In the genomic region with DNA sequence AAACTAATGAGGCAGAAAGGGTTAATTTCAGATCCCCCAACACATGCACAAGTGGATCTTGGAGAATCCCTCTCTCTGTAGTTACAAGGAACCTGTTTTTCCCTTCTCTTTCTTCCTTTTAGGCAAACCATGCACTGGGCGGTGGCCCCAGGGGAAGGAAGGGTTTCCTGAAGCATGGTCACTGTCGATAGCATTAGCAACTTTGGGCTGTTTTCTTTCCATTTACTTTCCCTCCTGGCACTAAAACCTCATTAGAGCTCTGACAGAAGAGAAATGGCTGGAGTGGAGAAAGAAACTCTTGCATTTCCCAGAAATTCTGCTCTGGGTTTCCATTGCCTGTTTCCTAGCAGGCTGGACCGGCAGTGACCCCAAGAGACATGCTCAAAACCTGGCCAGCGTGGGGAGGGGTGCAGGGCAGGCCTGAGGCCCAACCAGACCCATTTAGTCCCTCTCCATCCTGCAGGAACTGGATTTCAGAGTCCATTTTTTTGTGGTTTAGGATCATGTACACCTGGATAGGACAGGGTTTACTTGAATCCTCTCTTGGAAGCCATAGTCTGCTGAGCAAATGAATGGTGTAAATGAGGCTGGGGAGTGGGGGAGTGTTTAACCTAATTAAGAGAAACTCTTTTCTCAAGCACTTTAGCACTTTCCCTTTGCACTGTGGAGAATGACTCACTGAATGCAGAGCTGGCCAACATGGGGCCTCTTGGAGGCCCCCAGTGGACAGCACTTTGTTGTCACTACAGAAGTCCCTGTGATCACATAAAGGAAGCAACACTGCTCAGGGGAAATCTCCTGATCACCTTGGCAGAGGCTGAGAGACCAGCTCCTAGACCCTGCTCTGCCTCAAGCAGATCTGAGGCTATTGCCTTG, we compare ENCODE assay signal across 29 cellular contexts.
DNase-seq lines count a peak whose midpoint lies in the region; ATAC-seq, FAIRE-seq and TF ChIP-seq lines count a peak whose summit lies in the region.
"Had no signal": no experiment of that assay in that cellular context is flagged by ENCODE, and none has a peak within 500 bp of the region (broad histone marks: within the 10 kb centered on the region; RNA-seq: fewer than 3 reads in every experiment).

No MANE protein-coding gene starts in this region.

- CTCF ChIA-PET in A549 (lab: Yijun Ruan, JAX) = interaction anchor here (1.0 kb wide), 1 partner anchor 10 kb away, joined by 3 read pairs; no protein-coding TSS in a partner anchor

- no peak overlapping the region for H3K4me2 ChIP-seq in A549
- no peak overlapping the region for H3K4me2 ChIP-seq in mesendoderm (ENCODE audit: low read length)

- no peak overlapping the region for H3K56ac ChIP-seq in mesendoderm (ENCODE audit: low read length)

- no peak overlapping the region for H4K5ac ChIP-seq in mesendoderm (ENCODE audit: low read length)

- H3K18ac ChIP-seq in mesendoderm (ENCODE audit: low read length) = no peak overlapping the region

- 18% methylated on average over 4 of the region's 4 CpGs for WGBS in A549 (ENCODE audit: missing lambda C conversion rate)
- WGBS in mesendoderm (ENCODE audit: extremely low coverage, insufficient coverage, low lambda C conversion rate) = no CpG with 5 or more reads among the region's 4 CpGs

- no peak overlapping the region for H3K4ac ChIP-seq in mesendoderm (ENCODE audit: low read depth, low read length)

- no peaks in the 10 kb centered on the region for H3K9me3 ChIP-seq in A549
- H3K9me3 ChIP-seq: heart right ventricle, prostate gland, thoracic aorta had no signal

- H3K36me3 ChIP-seq in mesendoderm (ENCODE audit: control insufficient read depth, insufficient read depth, low read length) = no peaks in the 10 kb centered on the region
- H3K36me3 ChIP-seq: heart right ventricle, prostate gland, thoracic aorta had no signal

- 0 out of 6 replicates have a peak, but pooled peaks have one; percentile 32 to 54 for ATAC-seq in A549
- no peak for ATAC-seq in GM21825 (IDR thresholded peaks at IDR 0.05; ENCODE audit: unreplicated experiment)
- ATAC-seq: heart right ventricle, left lobe of liver, SK-N-SH treated with all-trans-retinoic acid at 6 μM for 48 hours, T-helper 17 cell had no signal

- TF ChIP-seq RAD21 in A549 (conservative IDR thresholded peaks at IDR 0.05 in 1 of 2, IDR thresholded peaks at IDR 0.05 in 1 of 2) = no peak

- no peak overlapping the region for H4K8ac ChIP-seq in mesendoderm (ENCODE audit: low read depth, low read length)

- H3K4me1 ChIP-seq in A549 (no peaks in the 10 kb centered on the region), mesendoderm (ENCODE audit: control insufficient read depth, low read depth, low read length) (peaks cover 3% of the 10 kb centered on the region)
- H3K4me1 ChIP-seq: heart right ventricle, prostate gland had no signal

- no peak for FAIRE-seq in A549 (lab: Jason Lieb, UNC)
- FAIRE-seq: A204.1, GM12892, urothelium cell line had no signal

- DNase-seq in A549 (ENCODE audit: low read depth in 1 of 2, low spot score in 1 of 2) (no peak), OCI-M1 (lab: John Stamatoyannopoulos, UW) (peak; percentile 25), dorsolateral prefrontal cortex (peak in 4 of 10 donors; percentile 8 to 42 (median 32)), mesendoderm (peak; percentile 70), NCI-H748 (lab: John Stamatoyannopoulos, UW; ENCODE audit: unreplicated experiment) (no peak)
- no peak for DNase-seq in activated naive CD4-positive, alpha-beta T cell (lab: John Stamatoyannopoulos, UW)
- no peak for DNase-seq in stimulated activated naive CD4-positive, alpha-beta T cell treated with Interleukin-2 at 50 U/mL for 16 hours (lab: John Stamatoyannopoulos, UW)
- DNase-seq: activated CD4-positive, alpha-beta T cell treated with anti-CD3 and anti-CD28 coated beads for 4 hours; activated effector memory CD4-positive, alpha-beta T cell treated with anti-CD3 and anti-CD28 coated beads, Interleukin-2, amount 50 U/mL, for 16 hours; AML-193; CD4-positive, alpha-beta memory T cell; effector CD4-positive, alpha-beta T cell; GOT3; heart right ventricle; naive B cell; NCI-H1092; NCI-H187; NCI-H524 treated with DMSO at 0.1 percent for 48 hours; stimulated activated CD4-positive, alpha-beta T cell treated with anti-CD3 and anti-CD28 coated beads, Interleukin-15, amount 100 ng/mL, for 24 hours; stimulated activated naive CD4-positive, alpha-beta T cell; T-helper 17 cell had no signal

- no peak overlapping the region for H2BK120ac ChIP-seq in mesendoderm (ENCODE audit: low read depth, low read length)

- intact Hi-C loops in dorsolateral prefrontal cortex (cut with DNase I) = no loop called here

- no peaks in the 10 kb centered on the region for H3K79me2 ChIP-seq in mesendoderm (ENCODE audit: control insufficient read depth, insufficient read depth, low read length)

- no peaks in the 10 kb centered on the region for H3K27me3 ChIP-seq in dorsolateral prefrontal cortex
- no peaks in the 10 kb centered on the region for H3K27me3 ChIP-seq in mesendoderm (ENCODE audit: insufficient read depth, low read length, poor library complexity)

- H2BK15ac ChIP-seq in mesendoderm (replicated peaks; ENCODE audit: low read depth) = no peak overlapping the region

- H3K23ac ChIP-seq in mesendoderm (ENCODE audit: low read length) = no peak overlapping the region

- no peaks in the 10 kb centered on the region for H3K79me1 ChIP-seq in mesendoderm (ENCODE audit: low read length)

- H3K4me3 ChIP-seq in A549 = no peak overlapping the region
- H3K4me3 ChIP-seq in dorsolateral prefrontal cortex = no peak overlapping the region
- H3K4me3 ChIP-seq in mesendoderm (ENCODE audit: low read length) = no peak overlapping the region
- H3K4me3 ChIP-seq: heart right ventricle, prostate gland, thoracic aorta had no signal

- POLR2A ChIA-PET in A549 (lab: Yijun Ruan, JAX) = no interaction called here

- TF ChIP-seq POLR2A in A549 (IDR thresholded peaks at IDR 0.05; ENCODE audit: low read length) = no peak

- H2BK5ac ChIP-seq in mesendoderm (ENCODE audit: low read length) = no peak overlapping the region

- H3K9ac ChIP-seq in mesendoderm (ENCODE audit: low read length) = no peak overlapping the region

- no peak overlapping the region for H2AK5ac ChIP-seq in mesendoderm (ENCODE audit: low read length)

- TF ChIP-seq CTCF in A549 (IDR thresholded peaks at IDR 0.05) (no peak), dorsolateral prefrontal cortex (IDR thresholded peaks at IDR 0.05 in 54 of 56, conservative IDR thresholded peaks at IDR 0.05 in 2 of 56; ENCODE audit: low read depth in 1 of 56, partially characterized antibody in 56 of 56) (no peak)

- H3K27ac ChIP-seq in A549 = no peak overlapping the region
- H3K27ac ChIP-seq in dorsolateral prefrontal cortex = peak overlapping the region in 32 of 59 donors; percentile 14 to 81 (median 49)
- no peak overlapping the region for H3K27ac ChIP-seq in mesendoderm (ENCODE audit: low read depth, low read length)
- H3K27ac ChIP-seq: heart right ventricle, prostate gland, thoracic aorta had no signal

- TF ChIP-seq EP300 in A549 (IDR thresholded peaks at IDR 0.05) = no peak

TF ChIP-seq in A549, 52 proteins besides CTCF, POLR2A, EP300 and RAD21:
- TF ChIP-seq, protein P1, sequence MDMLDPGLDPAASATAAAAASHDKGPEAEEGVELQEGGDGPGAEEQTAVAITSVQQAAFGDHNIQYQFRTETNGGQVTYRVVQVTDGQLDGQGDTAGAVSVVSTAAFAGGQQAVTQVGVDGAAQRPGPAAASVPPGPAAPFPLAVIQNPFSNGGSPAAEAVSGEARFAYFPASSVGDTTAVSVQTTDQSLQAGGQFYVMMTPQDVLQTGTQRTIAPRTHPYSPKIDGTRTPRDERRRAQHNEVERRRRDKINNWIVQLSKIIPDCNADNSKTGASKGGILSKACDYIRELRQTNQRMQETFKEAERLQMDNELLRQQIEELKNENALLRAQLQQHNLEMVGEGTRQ (IDR thresholded peaks at IDR 0.05) = no peak
- TF ChIP-seq ZNF302 (CRISPR knock-in tag; IDR thresholded peaks at IDR 0.05) (no peak), HOXB5 (CRISPR knock-in tag; IDR thresholded peaks at IDR 0.05) (no peak), CEBPB (IDR thresholded peaks at IDR 0.05) (no peak), HOXB13 (CRISPR knock-in tag; IDR thresholded peaks at IDR 0.05; ENCODE audit: low read depth) (no peak), TFCP2L1 (CRISPR knock-in tag; IDR thresholded peaks at IDR 0.05) (no peak), POLR2AphosphoS2 (conservative IDR thresholded peaks at IDR 0.05; ENCODE audit: low read length) (no peak), BHLHE40 (IDR thresholded peaks at IDR 0.05; ENCODE audit: low read depth, low read length) (no peak)
- TF ChIP-seq, protein P2, sequence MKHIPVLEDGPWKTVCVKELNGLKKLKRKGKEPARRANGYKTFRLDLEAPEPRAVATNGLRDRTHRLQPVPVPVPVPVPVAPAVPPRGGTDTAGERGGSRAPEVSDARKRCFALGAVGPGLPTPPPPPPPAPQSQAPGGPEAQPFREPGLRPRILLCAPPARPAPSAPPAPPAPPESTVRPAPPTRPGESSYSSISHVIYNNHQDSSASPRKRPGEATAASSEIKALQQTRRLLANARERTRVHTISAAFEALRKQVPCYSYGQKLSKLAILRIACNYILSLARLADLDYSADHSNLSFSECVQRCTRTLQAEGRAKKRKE (CRISPR knock-in tag; IDR thresholded peaks at IDR 0.05; ENCODE audit: low read depth) = no peak
- TF ChIP-seq, protein P3, sequence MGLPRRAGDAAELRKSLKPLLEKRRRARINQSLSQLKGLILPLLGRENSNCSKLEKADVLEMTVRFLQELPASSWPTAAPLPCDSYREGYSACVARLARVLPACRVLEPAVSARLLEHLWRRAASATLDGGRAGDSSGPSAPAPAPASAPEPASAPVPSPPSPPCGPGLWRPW (IDR thresholded peaks at IDR 0.05) = no peak
TF ChIP-seq in A549: peak in this region for 0.

Comparison
In these comparisons a context has a peak if more than half of its experiments do, and no peak if none do; other contexts are left out.
1. DNase-seq: peak in OCI-M1 (single experiment) and mesendoderm (single experiment); none in A549 (0 of 2), activated naive CD4-positive, alpha-beta T cell (0 of 4), NCI-H748 (single experiment) and stimulated activated naive CD4-positive, alpha-beta T cell treated with Interleukin-2 at 50 U/mL for 16 hours (single experiment).
2. H3K27ac ChIP-seq: peak in dorsolateral prefrontal cortex (32 of 59); none in A549 (0 of 2) and mesendoderm (single experiment).